Comparison of ENCODE assay signal across 1 cellular context in the genomic region with DNA sequence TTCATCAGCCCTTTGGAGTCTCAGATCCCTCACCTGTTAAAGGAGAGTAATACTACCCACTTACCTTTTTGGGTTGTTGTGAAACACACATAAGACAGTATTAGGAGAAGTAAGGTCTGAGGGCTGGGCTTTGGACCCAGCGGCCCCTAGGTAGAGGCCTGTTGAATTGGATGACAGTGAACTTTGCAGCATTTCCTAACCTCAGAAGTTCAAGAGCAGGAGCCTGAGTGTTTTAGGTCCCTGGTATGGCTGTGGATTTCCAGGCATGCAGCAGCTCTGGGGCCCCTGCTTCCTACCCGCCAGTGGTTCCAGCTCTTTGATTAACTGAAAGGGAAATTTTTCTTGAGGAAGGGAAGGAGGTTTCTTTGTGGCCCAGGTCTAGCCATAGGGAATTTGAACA.
TF ChIP-seq lines count a peak whose summit lies in the region.

No MANE protein-coding gene starts in this region.

TF ChIP-seq in HepG2, 621 proteins besides CTCF, POLR2A, EP300 and RAD21 (continued from another document and continues in another):
- TF ChIP-seq HIVEP1 (CRISPR knock-in tag; IDR thresholded peaks at IDR 0.05): no peak
- TF ChIP-seq TCF7L2 (IDR thresholded peaks at IDR 0.05; ENCODE audit: low read depth, low read length): no peak
- no peak for TF ChIP-seq MAFK (conservative IDR thresholded peaks at IDR 0.05 in 1 of 2, IDR thresholded peaks at IDR 0.05 in 1 of 2; ENCODE audit: low read length in 2 of 2)
- TF ChIP-seq MAZ (IDR thresholded peaks at IDR 0.05; ENCODE audit: borderline replicate concordance, low read depth, low read length): no peak
- TF ChIP-seq MAZ (CRISPR knock-in tag; IDR thresholded peaks at IDR 0.05; ENCODE audit: low read depth): no peak
- no peak for TF ChIP-seq AHR (CRISPR knock-in tag; IDR thresholded peaks at IDR 0.05)
- no peak for TF ChIP-seq MAX (IDR thresholded peaks at IDR 0.05)
- no peak for TF ChIP-seq CBFB (CRISPR knock-in tag; IDR thresholded peaks at IDR 0.05)
- peak; percentile 20; the same call in 1 of the 2 replicates for TF ChIP-seq ZNF7 (CRISPR knock-in tag; IDR thresholded peaks at IDR 0.05)
- no peak for TF ChIP-seq ZNF350 (CRISPR knock-in tag; IDR thresholded peaks at IDR 0.05; ENCODE audit: borderline replicate concordance, low read depth)
- no peak for TF ChIP-seq MAF1 (CRISPR knock-in tag; IDR thresholded peaks at IDR 0.05; ENCODE audit: borderline replicate concordance)
- no peak for TF ChIP-seq ZBTB1 (CRISPR knock-in tag; IDR thresholded peaks at IDR 0.05; ENCODE audit: borderline replicate concordance)
- 0 out of 2 replicates have a peak, but pooled peaks have one; percentile 75 for TF ChIP-seq HNF4G (IDR thresholded peaks at IDR 0.05; ENCODE audit: borderline replicate concordance, low read depth, low read length)
- TF ChIP-seq HNF4G (CRISPR knock-in tag; IDR thresholded peaks at IDR 0.05; ENCODE audit: borderline replicate concordance, low read depth): no peak
- no peak for TF ChIP-seq ZFP41 (CRISPR knock-in tag; IDR thresholded peaks at IDR 0.05; ENCODE audit: borderline replicate concordance)
- no peak for TF ChIP-seq ZNF569 (CRISPR knock-in tag; IDR thresholded peaks at IDR 0.05; ENCODE audit: borderline replicate concordance)
- TF ChIP-seq MEIS2 (CRISPR knock-in tag; IDR thresholded peaks at IDR 0.05): 0 out of 2 replicates have a peak, but pooled peaks have one; percentile 44
- TF ChIP-seq FLYWCH1 (CRISPR knock-in tag; IDR thresholded peaks at IDR 0.05): no peak
- no peak for TF ChIP-seq KAT7 (CRISPR knock-in tag; IDR thresholded peaks at IDR 0.05; ENCODE audit: borderline replicate concordance)
- TF ChIP-seq, protein P1, sequence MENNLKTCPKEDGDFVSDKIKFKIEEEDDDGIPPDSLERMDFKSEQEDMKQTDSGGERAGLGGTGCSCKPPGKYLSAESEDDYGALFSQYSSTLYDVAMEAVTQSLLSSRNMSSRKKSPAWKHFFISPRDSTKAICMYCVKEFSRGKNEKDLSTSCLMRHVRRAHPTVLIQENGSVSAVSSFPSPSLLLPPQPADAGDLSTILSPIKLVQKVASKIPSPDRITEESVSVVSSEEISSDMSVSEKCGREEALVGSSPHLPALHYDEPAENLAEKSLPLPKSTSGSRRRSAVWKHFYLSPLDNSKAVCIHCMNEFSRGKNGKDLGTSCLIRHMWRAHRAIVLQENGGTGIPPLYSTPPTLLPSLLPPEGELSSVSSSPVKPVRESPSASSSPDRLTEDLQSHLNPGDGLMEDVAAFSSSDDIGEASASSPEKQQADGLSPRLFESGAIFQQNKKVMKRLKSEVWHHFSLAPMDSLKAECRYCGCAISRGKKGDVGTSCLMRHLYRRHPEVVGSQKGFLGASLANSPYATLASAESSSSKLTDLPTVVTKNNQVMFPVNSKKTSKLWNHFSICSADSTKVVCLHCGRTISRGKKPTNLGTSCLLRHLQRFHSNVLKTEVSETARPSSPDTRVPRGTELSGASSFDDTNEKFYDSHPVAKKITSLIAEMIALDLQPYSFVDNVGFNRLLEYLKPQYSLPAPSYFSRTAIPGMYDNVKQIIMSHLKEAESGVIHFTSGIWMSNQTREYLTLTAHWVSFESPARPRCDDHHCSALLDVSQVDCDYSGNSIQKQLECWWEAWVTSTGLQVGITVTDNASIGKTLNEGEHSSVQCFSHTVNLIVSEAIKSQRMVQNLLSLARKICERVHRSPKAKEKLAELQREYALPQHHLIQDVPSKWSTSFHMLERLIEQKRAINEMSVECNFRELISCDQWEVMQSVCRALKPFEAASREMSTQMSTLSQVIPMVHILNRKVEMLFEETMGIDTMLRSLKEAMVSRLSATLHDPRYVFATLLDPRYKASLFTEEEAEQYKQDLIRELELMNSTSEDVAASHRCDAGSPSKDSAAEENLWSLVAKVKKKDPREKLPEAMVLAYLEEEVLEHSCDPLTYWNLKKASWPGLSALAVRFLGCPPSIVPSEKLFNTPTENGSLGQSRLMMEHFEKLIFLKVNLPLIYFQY (CRISPR knock-in tag; IDR thresholded peaks at IDR 0.05; ENCODE audit: borderline replicate concordance): no peak
- peak; percentile 34 for TF ChIP-seq NCOA2 (CRISPR knock-in tag; IDR thresholded peaks at IDR 0.05)
- TF ChIP-seq MIER2 (CRISPR knock-in tag; IDR thresholded peaks at IDR 0.05): no peak; the same call in 1 of the 2 replicates
- no peak for TF ChIP-seq ZNF839 (CRISPR knock-in tag; IDR thresholded peaks at IDR 0.05; ENCODE audit: borderline replicate concordance)
- TF ChIP-seq ZNF3 (CRISPR knock-in tag; IDR thresholded peaks at IDR 0.05): no peak
- TF ChIP-seq, protein P2, sequence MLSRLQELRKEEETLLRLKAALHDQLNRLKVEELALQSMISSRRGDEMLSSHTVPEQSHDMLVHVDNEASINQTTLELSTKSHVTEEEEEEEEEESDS (CRISPR knock-in tag; IDR thresholded peaks at IDR 0.05; ENCODE audit: borderline replicate concordance): no peak
- no peak for TF ChIP-seq ZFP37 (CRISPR knock-in tag; IDR thresholded peaks at IDR 0.05; ENCODE audit: borderline replicate concordance)
- peak; percentile 23; the same call in 1 of the 2 replicates for TF ChIP-seq ZBTB20 (CRISPR knock-in tag; IDR thresholded peaks at IDR 0.05; ENCODE audit: borderline replicate concordance, low read depth)
- peak; percentile 43 for TF ChIP-seq MED1 (CRISPR knock-in tag; IDR thresholded peaks at IDR 0.05)
- TF ChIP-seq SATB2 (CRISPR knock-in tag; IDR thresholded peaks at IDR 0.05): no peak
- TF ChIP-seq ZNF556 (CRISPR knock-in tag; IDR thresholded peaks at IDR 0.05; ENCODE audit: borderline replicate concordance): no peak
- no peak for TF ChIP-seq ZNF414 (CRISPR knock-in tag; IDR thresholded peaks at IDR 0.05)
- no peak for TF ChIP-seq ZNF446 (CRISPR knock-in tag; IDR thresholded peaks at IDR 0.05)
- no peak for TF ChIP-seq PCBP1 (IDR thresholded peaks at IDR 0.05; ENCODE audit: borderline replicate concordance, low read depth, low read length)
- no peak for TF ChIP-seq ZSCAN29 (CRISPR knock-in tag; conservative IDR thresholded peaks at IDR 0.05)
- TF ChIP-seq NR2F6 (IDR thresholded peaks at IDR 0.05): no peak
- peak; percentile 57; the same call in 1 of the 2 replicates for TF ChIP-seq NR2F6 (CRISPR knock-in tag; IDR thresholded peaks at IDR 0.05)
- no peak for TF ChIP-seq ZNF30 (CRISPR knock-in tag; IDR thresholded peaks at IDR 0.05)
- TF ChIP-seq MED8 (CRISPR knock-in tag; IDR thresholded peaks at IDR 0.05; ENCODE audit: insufficient replicate concordance): no peak
- no peak for TF ChIP-seq ZNF143 (CRISPR knock-in tag; IDR thresholded peaks at IDR 0.05)
- no peak for TF ChIP-seq ZNF607 (CRISPR knock-in tag; IDR thresholded peaks at IDR 0.05; ENCODE audit: borderline replicate concordance)
- TF ChIP-seq ZNF552 (CRISPR knock-in tag; IDR thresholded peaks at IDR 0.05; ENCODE audit: borderline replicate concordance): no peak
- TF ChIP-seq FIP1L1 (IDR thresholded peaks at IDR 0.05; ENCODE audit: borderline replicate concordance, insufficient read depth, low read depth, low read length): no peak
- TF ChIP-seq ZNF746 (CRISPR knock-in tag; IDR thresholded peaks at IDR 0.05): no peak
- peak; percentile 94 for TF ChIP-seq TBL1XR1 (IDR thresholded peaks at IDR 0.05; ENCODE audit: borderline replicate concordance, low read length, partially characterized antibody)
- TF ChIP-seq ELF4 (CRISPR knock-in tag; IDR thresholded peaks at IDR 0.05; ENCODE audit: borderline replicate concordance): 0 out of 2 replicates have a peak, but pooled peaks have one; percentile 27
- TF ChIP-seq, protein P3, sequence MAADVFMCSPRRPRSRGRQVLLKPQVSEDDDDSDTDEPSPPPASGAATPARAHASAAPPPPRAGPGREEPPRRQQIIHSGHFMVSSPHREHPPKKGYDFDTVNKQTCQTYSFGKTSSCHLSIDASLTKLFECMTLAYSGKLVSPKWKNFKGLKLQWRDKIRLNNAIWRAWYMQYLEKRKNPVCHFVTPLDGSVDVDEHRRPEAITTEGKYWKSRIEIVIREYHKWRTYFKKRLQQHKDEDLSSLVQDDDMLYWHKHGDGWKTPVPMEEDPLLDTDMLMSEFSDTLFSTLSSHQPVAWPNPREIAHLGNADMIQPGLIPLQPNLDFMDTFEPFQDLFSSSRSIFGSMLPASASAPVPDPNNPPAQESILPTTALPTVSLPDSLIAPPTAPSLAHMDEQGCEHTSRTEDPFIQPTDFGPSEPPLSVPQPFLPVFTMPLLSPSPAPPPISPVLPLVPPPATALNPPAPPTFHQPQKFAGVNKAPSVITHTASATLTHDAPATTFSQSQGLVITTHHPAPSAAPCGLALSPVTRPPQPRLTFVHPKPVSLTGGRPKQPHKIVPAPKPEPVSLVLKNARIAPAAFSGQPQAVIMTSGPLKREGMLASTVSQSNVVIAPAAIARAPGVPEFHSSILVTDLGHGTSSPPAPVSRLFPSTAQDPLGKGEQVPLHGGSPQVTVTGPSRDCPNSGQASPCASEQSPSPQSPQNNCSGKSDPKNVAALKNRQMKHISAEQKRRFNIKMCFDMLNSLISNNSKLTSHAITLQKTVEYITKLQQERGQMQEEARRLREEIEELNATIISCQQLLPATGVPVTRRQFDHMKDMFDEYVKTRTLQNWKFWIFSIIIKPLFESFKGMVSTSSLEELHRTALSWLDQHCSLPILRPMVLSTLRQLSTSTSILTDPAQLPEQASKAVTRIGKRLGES (CRISPR knock-in tag; IDR thresholded peaks at IDR 0.05; ENCODE audit: borderline replicate concordance): no peak
- no peak for TF ChIP-seq GLI4 (CRISPR knock-in tag; IDR thresholded peaks at IDR 0.05; ENCODE audit: borderline replicate concordance)
- TF ChIP-seq, protein P4, sequence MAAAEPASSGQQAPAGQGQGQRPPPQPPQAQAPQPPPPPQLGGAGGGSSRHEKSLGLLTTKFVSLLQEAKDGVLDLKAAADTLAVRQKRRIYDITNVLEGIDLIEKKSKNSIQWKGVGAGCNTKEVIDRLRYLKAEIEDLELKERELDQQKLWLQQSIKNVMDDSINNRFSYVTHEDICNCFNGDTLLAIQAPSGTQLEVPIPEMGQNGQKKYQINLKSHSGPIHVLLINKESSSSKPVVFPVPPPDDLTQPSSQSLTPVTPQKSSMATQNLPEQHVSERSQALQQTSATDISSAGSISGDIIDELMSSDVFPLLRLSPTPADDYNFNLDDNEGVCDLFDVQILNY (CRISPR knock-in tag; conservative IDR thresholded peaks at IDR 0.05): no peak
- 0 out of 2 replicates have a peak, but pooled peaks have one; percentile 44 for TF ChIP-seq ETV6 (CRISPR knock-in tag; conservative IDR thresholded peaks at IDR 0.05)
- no peak for TF ChIP-seq ZNF251 (CRISPR knock-in tag; IDR thresholded peaks at IDR 0.05)
- 0 out of 2 replicates have a peak, but pooled peaks have one; percentile 14 for TF ChIP-seq ZMYM4 (CRISPR knock-in tag; IDR thresholded peaks at IDR 0.05)
- no peak for TF ChIP-seq SOX13 (IDR thresholded peaks at IDR 0.05)
- peak in 1 of 2 experiments; percentile 53; a peak in 1 of 4 replicates for TF ChIP-seq SOX13 (CRISPR knock-in tag; conservative IDR thresholded peaks at IDR 0.05 in 1 of 2, IDR thresholded peaks at IDR 0.05 in 1 of 2)
- no peak for TF ChIP-seq MTF2 (CRISPR knock-in tag; IDR thresholded peaks at IDR 0.05; ENCODE audit: borderline replicate concordance)
- no peak for TF ChIP-seq STAT5B (CRISPR knock-in tag; IDR thresholded peaks at IDR 0.05)
- TF ChIP-seq SRSF9 (IDR thresholded peaks at IDR 0.05; ENCODE audit: borderline replicate concordance, insufficient read depth, low read depth, low read length, poor library complexity, severe bottlenecking): no peak
- no peak for TF ChIP-seq NFE2 (CRISPR knock-in tag; IDR thresholded peaks at IDR 0.05)
- no peak for TF ChIP-seq TARDBP (CRISPR knock-in tag; IDR thresholded peaks at IDR 0.05)
- TF ChIP-seq TFDP1 (CRISPR knock-in tag; IDR thresholded peaks at IDR 0.05; ENCODE audit: borderline replicate concordance): no peak
- TF ChIP-seq ZBTB7A (CRISPR knock-in tag; IDR thresholded peaks at IDR 0.05): no peak
- no peak for TF ChIP-seq ZNF619 (CRISPR knock-in tag; IDR thresholded peaks at IDR 0.05)
- no peak for TF ChIP-seq HNRNPLL (IDR thresholded peaks at IDR 0.05; ENCODE audit: low read depth, low read length, poor library complexity, severe bottlenecking)
- TF ChIP-seq GZF1 (CRISPR knock-in tag; IDR thresholded peaks at IDR 0.05): 0 out of 2 replicates have a peak, but pooled peaks have one; percentile 20
- no peak for TF ChIP-seq ZNF10 (CRISPR knock-in tag; IDR thresholded peaks at IDR 0.05; ENCODE audit: borderline replicate concordance, low read depth)
- no peak for TF ChIP-seq ZNF615 (CRISPR knock-in tag; IDR thresholded peaks at IDR 0.05; ENCODE audit: borderline replicate concordance)
- peak; percentile 45; the same call in 1 of the 2 replicates for TF ChIP-seq FOXJ3 (CRISPR knock-in tag; IDR thresholded peaks at IDR 0.05; ENCODE audit: borderline replicate concordance)
- TF ChIP-seq ZNF670 (CRISPR knock-in tag; IDR thresholded peaks at IDR 0.05; ENCODE audit: borderline replicate concordance): no peak
- TF ChIP-seq SUZ12 (IDR thresholded peaks at IDR 0.05; ENCODE audit: low read depth, low read length): no peak
- no peak for TF ChIP-seq ZNF136 (CRISPR knock-in tag; IDR thresholded peaks at IDR 0.05; ENCODE audit: low read depth)
- no peak for TF ChIP-seq YEATS4 (CRISPR knock-in tag; IDR thresholded peaks at IDR 0.05; ENCODE audit: borderline replicate concordance)
